Comparison of ENCODE assay signal across 17 cellular contexts in the genomic region with DNA sequence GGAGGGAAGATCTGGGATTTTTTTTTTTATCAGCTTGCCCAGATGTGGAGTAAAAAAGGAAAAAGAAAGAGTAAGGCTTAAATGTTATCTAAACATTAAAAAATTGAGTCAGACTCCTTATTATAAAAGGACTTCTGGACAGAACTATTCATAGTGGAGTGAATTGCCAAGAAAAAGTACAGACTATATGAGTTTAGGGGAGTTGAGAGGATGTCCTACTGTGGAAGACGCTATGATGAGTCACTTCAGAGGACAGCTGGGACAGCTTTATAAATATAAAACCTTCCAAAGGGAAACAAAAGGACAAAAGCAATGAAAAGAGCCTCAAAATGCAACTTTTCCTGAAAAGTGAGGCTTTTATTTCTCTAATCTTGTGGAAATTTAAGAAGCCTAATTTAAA.
"Had no signal": no experiment of that assay in that cellular context is flagged by ENCODE, and none has a peak within 500 bp of the region (broad histone marks: within the 10 kb centered on the region; RNA-seq: fewer than 3 reads in every experiment).

No MANE protein-coding gene starts in this region.

- H3K4me3 ChIP-seq: adrenal gland, breast epithelium, esophagus squamous epithelium, right atrium auricular region, spleen, tibial nerve, vagina had no signal

- H3K4me1 ChIP-seq: adrenal gland, breast epithelium, esophagus squamous epithelium, right atrium auricular region, spleen, tibial nerve, vagina had no signal

- H3K9me3 Mint-ChIP-seq: activated B cell treated with CpG ODN at 0.5 μM for 24 hours; activated CD4-positive, alpha-beta T cell treated with anti-CD3 and anti-CD28 coated beads, Interleukin-2, amount 10 ng/mL, durations not matched to agents 24 days and 14 days; activated naive CD4-positive, alpha-beta T cell treated with anti-CD3 and anti-CD28 coated beads for 36 hours; nephron; stimulated activated memory B cell treated with anti-CD40 and anti-IgM and Interleukin-4, amounts not matched to agents 10 μg/mL and 1 μg/mL and 100 μg/mL, for 72 hours; T-helper 1 cell treated with Interleukin-12 subunit alpha and Interleukin-12 subunit beta and Interleukin-4 antibody, amounts not matched to agents 30 μg/mL and 1 μg/mL, for 36 hours had no signal

- H3K27me3 Mint-ChIP-seq: activated CD4-positive, alpha-beta T cell treated with anti-CD3 and anti-CD28 coated beads, Interleukin-2, amount 10 ng/mL, durations not matched to agents 24 days and 14 days had no signal

- H3K4me3 Mint-ChIP-seq: activated B cell treated with CpG ODN at 0.5 μM for 24 hours; activated CD4-positive, alpha-beta T cell treated with anti-CD3 and anti-CD28 coated beads, Interleukin-2, amount 10 ng/mL, durations not matched to agents 24 days and 14 days; activated naive CD4-positive, alpha-beta T cell treated with anti-CD3 and anti-CD28 coated beads for 36 hours; nephron; stimulated activated memory B cell treated with anti-CD40 and anti-IgM and Interleukin-4, amounts not matched to agents 10 μg/mL and 1 μg/mL and 100 μg/mL, for 72 hours; T-helper 1 cell treated with Interleukin-12 subunit alpha and Interleukin-12 subunit beta and Interleukin-4 antibody, amounts not matched to agents 30 μg/mL and 1 μg/mL, for 36 hours had no signal

- H3K36me3 Mint-ChIP-seq: stimulated activated memory B cell treated with anti-CD40 and anti-IgM and Interleukin-4, amounts not matched to agents 10 μg/mL and 1 μg/mL and 100 μg/mL, for 72 hours had no signal

- ATAC-seq: left ventricle myocardium superior; stimulated activated memory B cell treated with anti-CD40 and anti-IgM and Interleukin-4, amounts not matched to agents 10 μg/mL and 1 μg/mL and 100 μg/mL, for 72 hours had no signal

- H3K9me3 ChIP-seq: adrenal gland, breast epithelium, esophagus squamous epithelium, right atrium auricular region, spleen, tibial nerve, vagina had no signal

- H3K36me3 ChIP-seq: adrenal gland, breast epithelium, esophagus squamous epithelium, right atrium auricular region, spleen, tibial nerve, vagina had no signal

- H3K4me1 Mint-ChIP-seq: activated B cell treated with CpG ODN at 0.5 μM for 24 hours; activated CD4-positive, alpha-beta T cell treated with anti-CD3 and anti-CD28 coated beads, Interleukin-2, amount 10 ng/mL, durations not matched to agents 24 days and 14 days; nephron; stimulated activated memory B cell treated with anti-CD40 and anti-IgM and Interleukin-4, amounts not matched to agents 10 μg/mL and 1 μg/mL and 100 μg/mL, for 72 hours had no signal

- H3K27ac Mint-ChIP-seq: activated B cell treated with CpG ODN at 0.5 μM for 24 hours; activated CD4-positive, alpha-beta T cell treated with anti-CD3 and anti-CD28 coated beads, Interleukin-2, amount 10 ng/mL, durations not matched to agents 24 days and 14 days; activated naive CD4-positive, alpha-beta T cell treated with anti-CD3 and anti-CD28 coated beads for 36 hours; nephron; stimulated activated memory B cell treated with anti-CD40 and anti-IgM and Interleukin-4, amounts not matched to agents 10 μg/mL and 1 μg/mL and 100 μg/mL, for 72 hours; T-helper 1 cell treated with Interleukin-12 subunit alpha and Interleukin-12 subunit beta and Interleukin-4 antibody, amounts not matched to agents 30 μg/mL and 1 μg/mL, for 36 hours had no signal

- H3K27me3 ChIP-seq: adrenal gland, breast epithelium, esophagus squamous epithelium, right atrium auricular region, spleen, tibial nerve, vagina had no signal

- H3K27ac ChIP-seq: adrenal gland, breast epithelium, esophagus squamous epithelium, right atrium auricular region, spleen, tibial nerve, vagina had no signal

- DNase-seq: activated B cell treated with CpG ODN at 0.5 μM for 24 hours; activated CD4-positive, alpha-beta T cell treated with anti-CD3 and anti-CD28 coated beads, Interleukin-2, amount 10 ng/mL, durations not matched to agents 24 days and 14 days; activated naive CD4-positive, alpha-beta T cell treated with anti-CD3 and anti-CD28 coated beads for 36 hours; adrenal gland; esophagus squamous epithelium; kidney; left ventricle myocardium superior; mesenchymal stem cell; spleen; stimulated activated CD4-positive, alpha-beta T cell treated with anti-CD3 and anti-CD28 coated beads, Interleukin-1b, Interleukin-23, amount 100 ng/mL, for 48 hours had no signal
